8 cellular contexts compared by ENCODE assay signal in genomic region chr2:11343344-11343625, GRCh38. TPM values are rescaled to one million over a fixed set of nuclear protein-coding genes. Genes with fewer than 3 reads are reported as not detected.
DNase-seq lines count a peak whose midpoint lies in the region; ATAC-seq, FAIRE-seq and TF ChIP-seq lines count a peak whose summit lies in the region.

No MANE protein-coding gene starts in this region.

- ATAC-seq in heart right ventricle (peak in 2 of 8 donors; percentile 39 to 43), left ventricle myocardium superior (no peak), GM18502 (IDR thresholded peaks at IDR 0.05; ENCODE audit: poor library complexity, unreplicated experiment) (no peak), GM21528 (IDR thresholded peaks at IDR 0.05; ENCODE audit: low FRiP score, unreplicated experiment) (no peak), GM21367 (IDR thresholded peaks at IDR 0.05; ENCODE audit: unreplicated experiment) (no peak)

- peak overlapping the region; percentile 71 to 98 (median 94) for H3K4me3 ChIP-seq in heart right ventricle
- H3K4me3 ChIP-seq in bronchial epithelial cell (ENCODE audit: low read depth, low read length): peak overlapping the region; percentile 72
- peak overlapping the region; percentile 73 for H3K4me3 ChIP-seq in mononuclear cell (ENCODE audit: low read length)

- H3K36me3 ChIP-seq in heart right ventricle (no peaks in the 10 kb centered on the region), bronchial epithelial cell (ENCODE audit: control insufficient read depth, insufficient read depth, low read length) (no peaks in the 10 kb centered on the region)

- TF ChIP-seq CTCF in heart right ventricle (IDR thresholded peaks at IDR 0.05): no peak
- TF ChIP-seq CTCF in bronchial epithelial cell (IDR thresholded peaks at IDR 0.05; ENCODE audit: insufficient read depth, low read length, severe bottlenecking): no peak

- WGBS in heart right ventricle, 2 donors: 0 to 1% methylated on average over 7 of the region's 7 CpGs

- H3K4me1 ChIP-seq in heart right ventricle (peaks cover 0 to 68% (median 44%) of the 10 kb centered on the region in 9 donors), mononuclear cell (ENCODE audit: insufficient read depth, low read length) (peaks cover 19% of the 10 kb centered on the region)

- peak overlapping the region; percentile 95 to 100 (median 99) for H3K27ac ChIP-seq in heart right ventricle

- no peak for FAIRE-seq in bronchial epithelial cell (lab: Jason Lieb, UNC)

- H3K27me3 ChIP-seq in heart right ventricle: no peaks in the 10 kb centered on the region
- H3K27me3 ChIP-seq in bronchial epithelial cell (ENCODE audit: control insufficient read depth, insufficient read depth, low read length): no peaks in the 10 kb centered on the region
- no peaks in the 10 kb centered on the region for H3K27me3 ChIP-seq in mononuclear cell (ENCODE audit: insufficient read depth, low read length)

- H3K9me3 ChIP-seq in heart right ventricle: no peaks in the 10 kb centered on the region
- no peaks in the 10 kb centered on the region for H3K9me3 ChIP-seq in mononuclear cell (ENCODE audit: low read depth, low read length)

- no peak for DNase-seq in heart right ventricle
- no peak for DNase-seq in left ventricle myocardium superior
- DNase-seq in bronchial epithelial cell (ENCODE audit: low read depth): no peak
- no peak for DNase-seq in activated CD4-positive, alpha-beta T cell treated with anti-CD3 and anti-CD28 coated beads, Interleukin-2, amount 50 U/mL, for 48 hours

- intact Hi-C loops in heart right ventricle (cut with DNase I): loop anchor here in 9 of 10 donors (2.0 to 10.0 kb wide), 13 partner anchors 34 to 186 kb away; partner anchors contain the start of gene SLC66A3 (in 1 of the 9)
- intact Hi-C loops in left ventricle myocardium superior (cut with micrococcal nuclease): loop anchor here (10.0 kb wide), 2 partner anchors 72 to 108 kb away; no protein-coding TSS in a partner anchor

RNA-seq across cellular contexts. Expression of gene ROCK2, which starts 1.2 kb away (rescaled TPM):
- total RNA-seq in heart right ventricle: 10 to 100 TPM; 29.7 to 51.8 (median 38.5) TPM
- 1 to 10 TPM; 6.9 to 8.6 TPM for polyA plus RNA-seq in heart right ventricle
- total RNA-seq in left ventricle myocardium superior: 34.2 TPM
- total RNA-seq in bronchial epithelial cell: 20.0 and 20.7 TPM in 2 replicates
- total RNA-seq in mononuclear cell: 8.5 TPM
